Comparison of ENCODE assay signal across 9 cellular contexts in the genomic region with DNA sequence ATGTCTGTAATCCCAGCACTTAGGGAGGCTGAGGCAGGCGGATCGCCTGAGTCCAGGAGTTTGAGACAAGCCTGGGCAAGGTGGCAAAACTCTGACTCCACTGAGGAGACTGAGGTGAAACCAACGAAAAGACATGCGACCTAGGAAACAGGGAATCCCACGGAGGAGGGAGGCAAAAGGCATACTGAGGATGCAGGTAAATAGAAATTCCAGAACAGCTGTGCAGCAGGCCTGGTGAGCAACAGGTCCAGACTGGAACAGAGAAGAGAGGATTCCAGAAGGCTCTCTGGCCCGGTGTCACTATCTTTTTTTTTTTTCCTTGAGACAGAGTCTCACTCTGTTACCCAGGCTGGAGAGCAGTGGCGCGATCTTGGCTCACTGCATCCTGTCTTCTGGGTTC. TPM values are rescaled to one million over a fixed set of nuclear protein-coding genes. Genes with fewer than 3 reads are reported as not detected.
"Had no signal": no experiment of that assay in that cellular context is flagged by ENCODE, and none has a peak within 500 bp of the region (broad histone marks: within the 10 kb centered on the region; RNA-seq: fewer than 3 reads in every experiment).

No MANE protein-coding gene starts in this region.

- H3K27ac Mint-ChIP-seq: HFFc6, IgD-negative memory B cell had no signal

- H3K27ac ChIP-seq: GM23248, HL-60 had no signal

- H3K4me3 Mint-ChIP-seq: HFFc6, IgD-negative memory B cell had no signal

- DNase-seq: GM23248, H7, HCEC 1CT, HFFc6, KBM-7 had no signal

- H2AFZ ChIP-seq: GM23248 had no signal

- H3K4me3 ChIP-seq: GM23248 had no signal

- ATAC-seq: HepG2 had no signal

RNA-seq across cellular contexts. Expression of a gene that starts 7.3 kb away (rescaled TPM):
- total RNA-seq: HepG2, HFFc6, HT1080 had no signal
- polyA plus RNA-seq: GM23248, HepG2, IgD-negative memory B cell had no signal

RNA-seq across cellular contexts. Expression of a gene that starts 47.3 kb away (rescaled TPM):
- total RNA-seq: GM23248, H7, HFFc6, HT1080 had no signal
- polyA plus RNA-seq: GM23248, IgD-negative memory B cell had no signal
